8 cellular contexts compared by ENCODE assay signal in genomic region chr12:123063535-123063934, GRCh38.
DNase-seq lines count a peak whose midpoint lies in the region; ATAC-seq and TF ChIP-seq lines count a peak whose summit lies in the region.

No MANE protein-coding gene starts in this region.

- no peak for TF ChIP-seq CTCF in C4-2B (conservative IDR thresholded peaks at IDR 0.05)
- TF ChIP-seq CTCF in ascending aorta (IDR thresholded peaks at IDR 0.05), result peak in 1 of 3 experiments; percentile 11
- TF ChIP-seq CTCF in omental fat pad (IDR thresholded peaks at IDR 0.05), result no peak

- H3K27ac ChIP-seq in C4-2B (peak overlapping the region; percentile 71), ascending aorta (peak overlapping the region; percentile 75 to 94)

- intact Hi-C loops in ascending aorta (cut with DNase I), result loop anchor here (2.0 kb wide), 2 partner anchors 51 to 87 kb away; partner anchors contain the start of gene PITPNM2

- H3K27me3 ChIP-seq in ascending aorta, result no peaks in the 10 kb centered on the region

- H3K4me1 ChIP-seq in ascending aorta, result peaks cover 29 to 58% of the 10 kb centered on the region in 2 donors

- no peaks in the 10 kb centered on the region for H3K9me3 ChIP-seq in ascending aorta

- DNase-seq in ascending aorta (ENCODE audit: low spot score in 2 of 2) (no peak), lung microvascular endothelial cell (ENCODE audit: low read depth in 2 of 2) (peak; percentile 33 to 34), DMS79 (lab: John Stamatoyannopoulos, UW) (no peak), omental fat pad (ENCODE audit: low spot score) (no peak)

- no peak overlapping the region for H3K4me3 ChIP-seq in ascending aorta

- no peaks in the 10 kb centered on the region for H3K36me3 ChIP-seq in ascending aorta

- ATAC-seq in HG03354 (IDR thresholded peaks at IDR 0.05; ENCODE audit: poor library complexity, severe bottlenecking, unreplicated experiment), result peak; percentile 49
- no peak for ATAC-seq in GM21619 (IDR thresholded peaks at IDR 0.05; ENCODE audit: unreplicated experiment)
- no peak for ATAC-seq in omental fat pad (ENCODE audit: low FRiP score)
- no peak for ATAC-seq in HG03280 (IDR thresholded peaks at IDR 0.05; ENCODE audit: unreplicated experiment)

Comparison
In these comparisons a context has a peak if more than half of its experiments do, and no peak if none do; other contexts are left out.
1. DNase-seq: peak in lung microvascular endothelial cell (2 of 2); none in ascending aorta (0 of 2), DMS79 (single experiment) and omental fat pad (single experiment).